In genomic region chr12:48060474-48060873, GRCh38 we compare ENCODE assay signal across 2 cellular contexts.
TF ChIP-seq lines count a peak whose summit lies in the region.

No MANE protein-coding gene starts in this region.

TF ChIP-seq in IMR-90, 13 proteins besides CTCF, POLR2A, EP300 and RAD21:
- TF ChIP-seq CEBPB (IDR thresholded peaks at IDR 0.05; ENCODE audit: low read depth, low read length) (0 out of 2 replicates have a peak, but pooled peaks have one; percentile 10), MAFK (IDR thresholded peaks at IDR 0.05; ENCODE audit: low read depth, low read length) (no peak)

TF ChIP-seq in GM12878, 131 proteins besides CTCF, POLR2A, EP300 and RAD21:
- no peak for TF ChIP-seq MYC (IDR thresholded peaks at IDR 0.05; ENCODE audit: insufficient read depth, insufficient read length, insufficient replicate concordance, low read length, severe bottlenecking)
- TF ChIP-seq SIX5 (IDR thresholded peaks at IDR 0.05; ENCODE audit: low read depth, low read length, severe bottlenecking) = no peak
- TF ChIP-seq PAX5 (IDR thresholded peaks at IDR 0.05; ENCODE audit: borderline replicate concordance, low read depth, low read length) = no peak
- no peak for TF ChIP-seq TCF7 (IDR thresholded peaks at IDR 0.05; ENCODE audit: borderline replicate concordance)
